Comparison of ENCODE assay signal across 8 cellular contexts in the genomic region with DNA sequence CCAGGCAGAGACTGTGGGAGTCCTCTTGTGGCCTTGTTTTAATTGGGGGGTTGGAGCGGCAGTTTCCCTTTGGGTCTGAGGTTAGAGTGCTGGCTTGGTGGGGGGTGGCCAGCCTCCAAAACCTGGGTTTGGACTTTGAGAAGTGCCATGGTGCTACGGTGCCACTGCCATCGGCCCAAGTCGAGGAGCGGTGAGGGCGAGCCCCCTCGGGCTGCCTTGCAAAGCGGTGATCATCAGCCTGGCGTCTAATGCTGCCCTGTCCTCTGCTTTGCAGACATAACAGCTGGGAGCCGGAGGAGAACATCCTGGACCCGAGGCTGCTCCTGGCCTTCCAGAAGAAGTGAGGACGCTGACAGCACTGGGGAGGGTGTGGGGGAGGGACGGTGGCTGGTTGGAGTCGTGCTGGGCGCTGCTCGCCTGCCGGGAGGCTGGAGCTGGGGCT. TPM values are rescaled to one million over a fixed set of nuclear protein-coding genes. Genes with fewer than 3 reads are reported as not detected.
DNase-seq lines count a peak whose midpoint lies in the region; ATAC-seq and TF ChIP-seq lines count a peak whose summit lies in the region.

No MANE protein-coding gene starts in this region.

- H3K36me3 Mint-ChIP-seq in progenitor cell of endocrine pancreas (ENCODE audit: insufficient read depth), result peaks cover 29% of the 10 kb centered on the region

- TF ChIP-seq CTCF in GM12865 (IDR thresholded peaks at IDR 0.05; ENCODE audit: insufficient read depth, low read depth, low read length, missing control alignments), result no peak
- no peak for TF ChIP-seq CTCF in Panc1 (IDR thresholded peaks at IDR 0.05)
- TF ChIP-seq CTCF in progenitor cell of endocrine pancreas (IDR thresholded peaks at IDR 0.05; ENCODE audit: unreplicated experiment), result no peak

- peaks cover 15% of the 10 kb centered on the region for H3K27me3 ChIP-seq in Panc1 (ENCODE audit: control insufficient read depth, insufficient read depth, low read length)

- BruUV-seq in Panc1 (replicated peaks; lab: Mats Ljungman, UMichigan), result no TSS peak

- DNase-seq in GM12865 (ENCODE audit: low read depth) (no peak), Panc1 (ENCODE audit: low read depth, low spot score) (no peak), progenitor cell of endocrine pancreas (ENCODE audit: low spot score, unreplicated experiment) (no peak), GM03348 (ENCODE audit: low spot score) (no peak), DMS79 treated with DMSO at 0.1 percent for 48 hours (lab: John Stamatoyannopoulos, UW) (no peak)
- no peak for DNase-seq in effector CD4-positive, alpha-beta T cell

- intact Hi-C loops in Panc1 (cut with micrococcal nuclease; ENCODE audit: unreplicated experiment), result no loop called here

- H3K27me3 Mint-ChIP-seq in progenitor cell of endocrine pancreas, result no peaks in the 10 kb centered on the region

- H3K9me3 ChIP-seq in Panc1 (ENCODE audit: control insufficient read depth, insufficient read depth, low read depth, low read length), result no peaks in the 10 kb centered on the region

- CTCF ChIA-PET in Panc1 (lab: Charles Lee), result no interaction called here

- H3K4me1 Mint-ChIP-seq in progenitor cell of endocrine pancreas (ENCODE audit: low read depth), result peaks cover 56% of the 10 kb centered on the region

- in situ Hi-C loops in Panc1 (cut with HindIII; ENCODE audit: low pct_unique_long_range_greater_than_20kb, low sequenced_read_pairs), result loop anchor here (25.0 kb wide), 1 partner anchor 208 kb away; no protein-coding TSS in a partner anchor

- peaks cover 3% of the 10 kb centered on the region; the same call in 1 of the 2 replicates for H3K36me3 ChIP-seq in Panc1 (ENCODE audit: control insufficient read depth, insufficient read depth, low read length)

- H3K9me3 Mint-ChIP-seq in progenitor cell of endocrine pancreas (ENCODE audit: low read depth), result no peaks in the 10 kb centered on the region

- peaks cover 18% of the 10 kb centered on the region for H3K4me1 ChIP-seq in Panc1 (ENCODE audit: control insufficient read depth, insufficient read depth, low read length)

- H3K27ac Mint-ChIP-seq in progenitor cell of endocrine pancreas, result peak overlapping the region; percentile 91

- ATAC-seq in Panc1 (no peak), esophagus mucosa (peak; percentile 7), HG03045 (IDR thresholded peaks at IDR 0.05; ENCODE audit: unreplicated experiment) (no peak)

- H3K27ac ChIP-seq in Panc1 (ENCODE audit: low read length), result no peak overlapping the region

- POLR2A ChIA-PET in Panc1 (lab: Charles Lee), result no interaction called here

- H3K4me3 ChIP-seq in GM12865 (ENCODE audit: low read depth, low read length) (peak overlapping the region; percentile 46; the same call in 1 of the 2 replicates), Panc1 (ENCODE audit: low read depth in 2 of 2, low read length in 2 of 2) (peak overlapping the region; percentile 55 to 61)

- H3K4me3 Mint-ChIP-seq in progenitor cell of endocrine pancreas (ENCODE audit: low read depth), result peak overlapping the region; percentile 88

RNA-seq across cellular contexts. Expression of a gene that starts 1.2 kb away (rescaled TPM):
- total RNA-seq in Panc1 (2021; ENCODE audit: unreplicated experiment) (9.0 TPM), esophagus mucosa (3.8 TPM), progenitor cell of endocrine pancreas (106 and 111 TPM in 2 replicates)
- polyA plus RNA-seq in Panc1 (2012; ENCODE audit: insufficient read length), result 5.9 TPM

RNA-seq across cellular contexts. Expression of a gene that starts 17.8 kb away (rescaled TPM):
- total RNA-seq in Panc1 (2021; ENCODE audit: unreplicated experiment) (15.3 TPM), esophagus mucosa (3.8 TPM), progenitor cell of endocrine pancreas (21.7 and 23.1 TPM in 2 replicates)
- polyA plus RNA-seq in Panc1 (2012; ENCODE audit: insufficient read length), result 17.3 TPM

RNA-seq across cellular contexts. Expression of a gene that starts 48.4 kb away (rescaled TPM):
- total RNA-seq in Panc1 (2021; ENCODE audit: unreplicated experiment) (not detected), esophagus mucosa (not detected), progenitor cell of endocrine pancreas (not detected in 2 replicates)
- not detected for polyA plus RNA-seq in Panc1 (2012; ENCODE audit: insufficient read length)

Comparison
In these comparisons a context has a peak if more than half of its experiments do, and no peak if none do; other contexts are left out.
1. RNA of a gene that starts 1.2 kb away (total RNA-seq): 106 to 111 TPM in progenitor cell of endocrine pancreas; 9.0 TPM in Panc1 (single experiment) and 3.8 TPM in esophagus mucosa (single experiment); every median in the first group is over 10 times any median in the second.